ENCODE assay signal across 23 cellular contexts in genomic region chr7:86592185-86592584, GRCh38. TPM values are rescaled to one million over a fixed set of nuclear protein-coding genes. Genes with fewer than 3 reads are reported as not detected.
A peak's percentile ranks its signal among the peaks of the same experiment; 100 is the strongest.
DNase-seq lines count a peak whose midpoint lies in the region; ATAC-seq, FAIRE-seq and TF ChIP-seq lines count a peak whose summit lies in the region.
"Had no signal": no experiment of that assay in that cellular context is flagged by ENCODE, and none has a peak within 500 bp of the region (broad histone marks: within the 10 kb centered on the region; RNA-seq: fewer than 3 reads in every experiment).

No MANE protein-coding gene starts in this region.

- no peaks in the 10 kb centered on the region for H3K36me3 Mint-ChIP-seq in activated T-cell treated with anti-CD3 and anti-CD28 coated beads, Interleukin-2, amount 50 U/mL, for 4 hours (ENCODE audit: insufficient read depth)
- H3K36me3 Mint-ChIP-seq: CD14-positive monocyte had no signal

- FAIRE-seq in A204.1 (lab: Jason Lieb, UNC), result peak; percentile 51
- FAIRE-seq: H54 had no signal

- no peaks in the 10 kb centered on the region for H3K9me3 Mint-ChIP-seq in activated T-cell treated with anti-CD3 and anti-CD28 coated beads, Interleukin-2, amount 50 U/mL, for 4 hours
- H3K9me3 Mint-ChIP-seq: T-helper 1 cell treated with Interleukin-12 subunit alpha and Interleukin-12 subunit beta and Interleukin-4 antibody, amounts not matched to agents 30 μg/mL and 1 μg/mL, for 36 hours had no signal

- H3K4me2 ChIP-seq in SK-N-SH, result no peak overlapping the region

- no peak for TF ChIP-seq RAD21 in SK-N-SH (IDR thresholded peaks at IDR 0.05; ENCODE audit: low read length)

- 0% methylated on average over 1 of the region's 1 CpG for WGBS in SK-N-SH (ENCODE audit: low lambda C conversion rate)

- no peaks in the 10 kb centered on the region for H3K36me3 ChIP-seq in SK-N-SH (replicated peaks in 1 of 2; ENCODE audit: control insufficient read depth in 1 of 2, insufficient read depth in 2 of 2, low read length in 1 of 2)
- H3K36me3 ChIP-seq: SJCRH30 had no signal

- POLR2A ChIA-PET in SK-N-SH (lab: Yijun Ruan, JAX), result no interaction called here

- no peaks in the 10 kb centered on the region for H3K27me3 ChIP-seq in SK-N-SH (ENCODE audit: insufficient read depth)
- H3K27me3 ChIP-seq: SJCRH30 had no signal

- H3K27me3 Mint-ChIP-seq in activated T-cell treated with anti-CD3 and anti-CD28 coated beads, Interleukin-2, amount 50 U/mL, for 4 hours (ENCODE audit: low read depth), result no peaks in the 10 kb centered on the region

- no peak overlapping the region for H3K4me3 ChIP-seq in SK-N-SH (ENCODE audit: low read depth in 2 of 2, low read length in 1 of 2)
- H3K4me3 ChIP-seq: SJCRH30 had no signal

- no peak overlapping the region for H3K9ac ChIP-seq in SK-N-SH

- ATAC-seq in GM18870 (IDR thresholded peaks at IDR 0.05; ENCODE audit: unreplicated experiment) (peak; percentile 79), HG02852 (IDR thresholded peaks at IDR 0.05; ENCODE audit: unreplicated experiment) (peak; percentile 65)
- no peak for ATAC-seq in activated T-cell treated with anti-CD3 and anti-CD28 coated beads, Interleukin-2, amount 50 U/mL, for 4 hours
- ATAC-seq: PC-3 had no signal

- H3F3A ChIP-seq in SK-N-SH (replicated peaks; ENCODE audit: insufficient read depth), result no peaks in the 10 kb centered on the region

- peak; percentile 33 for DNase-seq in OCI-M1 (lab: John Stamatoyannopoulos, UW)
- DNase-seq in nucleus accumbens (lab: John Stamatoyannopoulos, UW), result no peak
- DNase-seq in activated T-cell treated with anti-CD3 and anti-CD28 coated beads, Interleukin-2, amount 50 U/mL, for 4 hours, result no peak
- no peak for DNase-seq in stimulated activated CD4-positive, alpha-beta T cell treated with anti-CD3 and anti-CD28 coated beads, Interleukin-2, amount 100 ng/mL, for 24 hours
- no peak for DNase-seq in SK-N-SH
- DNase-seq: DMS 273 treated with DMSO at 0.1 percent for 48 hours, DND-41, NCI-H1105, NCI-H1694, NCI-H510A, NCI-H774, PC-3, SJCRH30 had no signal

- no peak for TF ChIP-seq EP300 in SK-N-SH (IDR thresholded peaks at IDR 0.05; ENCODE audit: borderline replicate concordance in 1 of 2, low read depth in 1 of 2, low read length in 1 of 2)

- no peaks in the 10 kb centered on the region for H4K20me1 ChIP-seq in SK-N-SH (ENCODE audit: insufficient read depth)

- no peak overlapping the region for H3K27ac ChIP-seq in SK-N-SH (ENCODE audit: low read depth in 2 of 2, low read length in 1 of 2)
- H3K27ac ChIP-seq: 22Rv1, RWPE1, SJCRH30 had no signal

- H3K79me2 ChIP-seq in SK-N-SH (ENCODE audit: insufficient read depth), result no peaks in the 10 kb centered on the region

- CTCF ChIA-PET in SK-N-SH (lab: Yijun Ruan, JAX), result no interaction called here

- TF ChIP-seq CTCF in SK-N-SH (IDR thresholded peaks at IDR 0.05), result no peak

- no peak overlapping the region for H3K4me3 Mint-ChIP-seq in activated T-cell treated with anti-CD3 and anti-CD28 coated beads, Interleukin-2, amount 50 U/mL, for 4 hours
- H3K4me3 Mint-ChIP-seq: CD14-positive monocyte; T-helper 1 cell treated with Interleukin-12 subunit alpha and Interleukin-12 subunit beta and Interleukin-4 antibody, amounts not matched to agents 30 μg/mL and 1 μg/mL, for 36 hours had no signal

- no peaks in the 10 kb centered on the region for H3K4me1 ChIP-seq in SK-N-SH (ENCODE audit: control insufficient read depth in 1 of 2, insufficient read depth in 2 of 2, low read depth in 1 of 2, low read length in 1 of 2)
- H3K4me1 ChIP-seq: SJCRH30 had no signal

- H3K9me3 ChIP-seq in SK-N-SH, result no peaks in the 10 kb centered on the region
- H3K9me3 ChIP-seq: SJCRH30 had no signal

- no peaks in the 10 kb centered on the region for H3K4me1 Mint-ChIP-seq in activated T-cell treated with anti-CD3 and anti-CD28 coated beads, Interleukin-2, amount 50 U/mL, for 4 hours (ENCODE audit: low read depth)
- H3K4me1 Mint-ChIP-seq: CD14-positive monocyte had no signal

- no peaks in the 10 kb centered on the region for H3K9me2 ChIP-seq in SK-N-SH

- H2AFZ ChIP-seq in SK-N-SH (ENCODE audit: low read depth), result no peak overlapping the region

TF ChIP-seq in SK-N-SH, 30 proteins besides CTCF, POLR2A, EP300 and RAD21:
- TF ChIP-seq, protein P1, sequence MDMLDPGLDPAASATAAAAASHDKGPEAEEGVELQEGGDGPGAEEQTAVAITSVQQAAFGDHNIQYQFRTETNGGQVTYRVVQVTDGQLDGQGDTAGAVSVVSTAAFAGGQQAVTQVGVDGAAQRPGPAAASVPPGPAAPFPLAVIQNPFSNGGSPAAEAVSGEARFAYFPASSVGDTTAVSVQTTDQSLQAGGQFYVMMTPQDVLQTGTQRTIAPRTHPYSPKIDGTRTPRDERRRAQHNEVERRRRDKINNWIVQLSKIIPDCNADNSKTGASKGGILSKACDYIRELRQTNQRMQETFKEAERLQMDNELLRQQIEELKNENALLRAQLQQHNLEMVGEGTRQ (IDR thresholded peaks at IDR 0.05; ENCODE audit: borderline replicate concordance, low read depth, low read length), result no peak
- TF ChIP-seq, protein P2, sequence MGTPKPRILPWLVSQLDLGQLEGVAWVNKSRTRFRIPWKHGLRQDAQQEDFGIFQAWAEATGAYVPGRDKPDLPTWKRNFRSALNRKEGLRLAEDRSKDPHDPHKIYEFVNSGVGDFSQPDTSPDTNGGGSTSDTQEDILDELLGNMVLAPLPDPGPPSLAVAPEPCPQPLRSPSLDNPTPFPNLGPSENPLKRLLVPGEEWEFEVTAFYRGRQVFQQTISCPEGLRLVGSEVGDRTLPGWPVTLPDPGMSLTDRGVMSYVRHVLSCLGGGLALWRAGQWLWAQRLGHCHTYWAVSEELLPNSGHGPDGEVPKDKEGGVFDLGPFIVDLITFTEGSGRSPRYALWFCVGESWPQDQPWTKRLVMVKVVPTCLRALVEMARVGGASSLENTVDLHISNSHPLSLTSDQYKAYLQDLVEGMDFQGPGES (IDR thresholded peaks at IDR 0.05; ENCODE audit: low read depth, low read length), result no peak
- no peak for TF ChIP-seq ELF1 (IDR thresholded peaks at IDR 0.05)
- no peak for TF ChIP-seq RCOR1 (IDR thresholded peaks at IDR 0.05; ENCODE audit: low read length)
- TF ChIP-seq PBX3 (IDR thresholded peaks at IDR 0.05), result no peak
TF ChIP-seq in SK-N-SH: peak in this region for 0.

RNA-seq across cellular contexts. Expression of gene GRM3, which starts 51.5 kb away (rescaled TPM):
- total RNA-seq in activated T-cell treated with anti-CD3 and anti-CD28 coated beads, Interleukin-2, amount 50 U/mL, for 4 hours, result not detected
- polyA plus RNA-seq in SK-N-SH (2012; rRNA removed), result not detected in 2 replicates
- polyA plus RNA-seq in SK-N-SH (2012; cell fraction: cytosol; rRNA removed), result 0.01 TPM in 1 of 2 replicates, not detected in the other
- polyA plus RNA-seq in SK-N-SH (2012; cell fraction: nucleus; rRNA removed), result not detected in 2 replicates
- total RNA-seq: G401, PC-3, SJCRH30 had no signal
- polyA plus RNA-seq: AG04450, CD14-positive monocyte had no signal

Comparison
In these comparisons a context has a peak if more than half of its experiments do, and no peak if none do; other contexts are left out.
1. ATAC-seq: peak in GM18870 (single experiment) and HG02852 (single experiment); none in activated T-cell treated with anti-CD3 and anti-CD28 coated beads, Interleukin-2, amount 50 U/mL, for 4 hours (0 of 2).